Comparison of ENCODE assay signal across 24 cellular contexts in the genomic region with DNA sequence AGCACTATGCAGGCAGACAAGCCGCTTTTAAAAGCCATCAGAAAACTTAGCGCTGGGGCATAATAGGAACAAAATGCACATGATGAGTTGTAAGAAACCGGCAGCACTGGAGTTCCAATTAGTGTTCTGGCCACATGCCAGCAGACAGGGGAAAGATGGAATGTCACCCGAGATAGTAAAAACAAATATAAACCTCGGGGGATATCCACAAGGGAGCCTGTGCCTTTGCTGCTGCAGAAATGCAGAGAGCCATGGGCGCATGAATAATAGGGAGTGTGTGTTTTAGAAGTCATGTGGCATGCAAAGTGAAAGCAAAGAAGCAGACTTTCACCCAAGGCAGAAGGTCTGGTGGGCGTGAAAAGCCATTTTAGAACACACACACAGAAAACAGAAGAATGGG. TPM values are rescaled to one million over a fixed set of nuclear protein-coding genes. Genes with fewer than 3 reads are reported as not detected.
DNase-seq lines count a peak whose midpoint lies in the region; ATAC-seq, FAIRE-seq and TF ChIP-seq lines count a peak whose summit lies in the region.
"Had no signal": no experiment of that assay in that cellular context is flagged by ENCODE, and none has a peak within 500 bp of the region (broad histone marks: within the 10 kb centered on the region; RNA-seq: fewer than 3 reads in every experiment).

No MANE protein-coding gene starts in this region.

- H3K27me3 ChIP-seq in K562 (ENCODE audit: control insufficient read depth in 2 of 2, insufficient read depth in 2 of 2, low read length in 2 of 2) (no peaks in the 10 kb centered on the region), endodermal cell (ENCODE audit: control insufficient read depth, insufficient read depth, low read length, poor library complexity, severe bottlenecking) (no peaks in the 10 kb centered on the region)
- H3K27me3 ChIP-seq: neural progenitor cell had no signal

- H3K27ac Mint-ChIP-seq in osteocyte (ENCODE audit: unreplicated experiment) (peak overlapping the region; percentile 32), endodermal cell (no peak overlapping the region)
- H3K27ac Mint-ChIP-seq: activated T-cell treated with anti-CD3 and anti-CD28 coated beads, Interleukin-2, amount 50 U/mL, for 24 hours; neural progenitor cell; T-helper 2 cell treated with Interferon-gamma antibody and Interleukin-4, amounts not matched to agents 5 μg/mL and 100 μg/mL, for 36 hours had no signal

- intact Hi-C loops in K562 (cut with micrococcal nuclease): no loop called here

- ATAC-seq in K562: no peak
- no peak for ATAC-seq in GM19035 (IDR thresholded peaks at IDR 0.05; ENCODE audit: unreplicated experiment)
- ATAC-seq: lower lobe of right lung had no signal

- H3K36me3 ChIP-seq in K562 (ENCODE audit: control insufficient read depth, insufficient read depth, low read length) (no peaks in the 10 kb centered on the region), endodermal cell (ENCODE audit: control insufficient read depth, insufficient read depth, low read length) (no peaks in the 10 kb centered on the region)
- H3K36me3 ChIP-seq: lower lobe of right lung, neural progenitor cell, tibial nerve had no signal

- no peak overlapping the region for H3K4me2 ChIP-seq in K562 (ENCODE audit: insufficient read depth, low read length)
- H3K4me2 ChIP-seq: KMS-11, neural progenitor cell had no signal

- H3K79me2 ChIP-seq in K562 (ENCODE audit: control insufficient read depth, insufficient read depth, low read length): no peaks in the 10 kb centered on the region

- TF ChIP-seq CTCF in K562 (IDR thresholded peaks at IDR 0.05 in 2 of 3, conservative IDR thresholded peaks at IDR 0.05 in 1 of 3; ENCODE audit: insufficient read depth in 2 of 3, low read depth in 1 of 3, low read length in 3 of 3): no peak
- TF ChIP-seq CTCF in osteocyte (IDR thresholded peaks at IDR 0.05): no peak
- no peak for TF ChIP-seq CTCF in endodermal cell (conservative IDR thresholded peaks at IDR 0.05)

- TF ChIP-seq RAD21 in K562 (CRISPR knock-in tag; conservative IDR thresholded peaks at IDR 0.05 in 1 of 2, IDR thresholded peaks at IDR 0.05 in 1 of 2): no peak

- POLR2A ChIA-PET in K562 (lab: Yijun Ruan, JAX): no interaction called here

- H3K9me1 ChIP-seq in K562 (ENCODE audit: control insufficient read depth, insufficient read depth, low read length): no peaks in the 10 kb centered on the region

- peak; percentile 6 for DNase-seq in NCI-H1436 (lab: John Stamatoyannopoulos, UW)
- no peak for DNase-seq in NCI-H1436 treated with DMSO at 0.1 percent for 48 hours (lab: John Stamatoyannopoulos, UW)
- DNase-seq in M059J (ENCODE audit: low read depth): peak; percentile 44
- DNase-seq in K562 (ENCODE audit: extremely low read depth in 1 of 4, low spot score in 3 of 4): peak in 1 of 4 experiments; percentile 47
- DNase-seq in osteocyte (ENCODE audit: extremely low spot score, unreplicated experiment): no peak
- no peak for DNase-seq in NCI-H524 (lab: John Stamatoyannopoulos, UW)
- DNase-seq in endodermal cell: no peak
- DNase-seq: 8988T; activated CD4-positive, alpha-beta T cell treated with anti-CD3 and anti-CD28 coated beads for 4 hours; activated T-cell treated with anti-CD3 and anti-CD28 coated beads, Interleukin-2, amount 50 U/mL, for 24 hours; caudate nucleus; CD4-positive, alpha-beta memory T cell; DMS53; GOT3; lower lobe of right lung; MV-4-11; NCI-H187 treated with DMSO at 0.1 percent for 48 hours; posterior cingulate gyrus had no signal

- no peaks in the 10 kb centered on the region for H4K20me1 ChIP-seq in K562 (replicated peaks; ENCODE audit: control insufficient read depth, insufficient read depth, low read length)

- H3K36me3 Mint-ChIP-seq in osteocyte (ENCODE audit: unreplicated experiment): peaks cover 3% of the 10 kb centered on the region
- H3K36me3 Mint-ChIP-seq in endodermal cell (ENCODE audit: low read depth): no peaks in the 10 kb centered on the region
- H3K36me3 Mint-ChIP-seq: CD4-positive, alpha-beta memory T cell; neural progenitor cell had no signal

- H3K4me1 Mint-ChIP-seq in osteocyte (ENCODE audit: unreplicated experiment) (peaks cover 14% of the 10 kb centered on the region), endodermal cell (peaks cover 15% of the 10 kb centered on the region)
- H3K4me1 Mint-ChIP-seq: CD4-positive, alpha-beta memory T cell; neural progenitor cell had no signal

- no peaks in the 10 kb centered on the region for H3K9me3 ChIP-seq in K562 (replicated peaks; ENCODE audit: control insufficient read depth, insufficient read depth, low read depth, low read length)
- H3K9me3 ChIP-seq in endodermal cell (ENCODE audit: control insufficient read depth, low read length): no peaks in the 10 kb centered on the region
- H3K9me3 ChIP-seq: lower lobe of right lung, tibial nerve had no signal

- no peaks in the 10 kb centered on the region for H3K27me3 Mint-ChIP-seq in osteocyte (ENCODE audit: unreplicated experiment)
- H3K27me3 Mint-ChIP-seq in endodermal cell (ENCODE audit: insufficient read depth): no peaks in the 10 kb centered on the region
- H3K27me3 Mint-ChIP-seq: CD4-positive, alpha-beta memory T cell had no signal

- H2AFZ ChIP-seq in K562 (ENCODE audit: low read depth, low read length): no peak overlapping the region
- H2AFZ ChIP-seq: neural progenitor cell had no signal

- 8% methylated on average over 7 of the region's 7 CpGs for WGBS in K562 (ENCODE audit: insufficient coverage, low coverage, missing lambda C conversion rate)
- 69 to 100% methylated on average over 3 to 6 of the region's 7 CpGs for WGBS in endodermal cell (ENCODE audit: insufficient coverage in 1 of 2, insufficient read length in 1 of 2), 2 experiments

- in situ Hi-C loops in K562 (cut with MboI): no loop called here

- H3K4me1 ChIP-seq in K562 (replicated peaks in 1 of 2; ENCODE audit: control insufficient read depth in 2 of 2, insufficient read depth in 2 of 2, low read length in 2 of 2) (no peaks in the 10 kb centered on the region; a peak in 2 of 5 replicates), endodermal cell (ENCODE audit: control insufficient read depth, insufficient read depth, low read length) (no peaks in the 10 kb centered on the region)
- H3K4me1 ChIP-seq: lower lobe of right lung, neural progenitor cell, tibial nerve had no signal

- no peak for TF ChIP-seq EP300 in K562 (IDR thresholded peaks at IDR 0.05; ENCODE audit: low read length)

- no peak for TF ChIP-seq POLR2A in K562 (conservative IDR thresholded peaks at IDR 0.05)

- CTCF ChIA-PET in K562 (lab: Yijun Ruan, JAX; ENCODE audit: low intra/inter-chr PET ratio): no interaction called here

- no peak overlapping the region for H3K4me3 ChIP-seq in K562
- no peak overlapping the region for H3K4me3 ChIP-seq in endodermal cell (ENCODE audit: low read length)
- H3K4me3 ChIP-seq: lower lobe of right lung, neural progenitor cell, tibial nerve had no signal

- no TSS peak for BruUV-seq in K562 (replicated peaks; lab: Mats Ljungman, UMichigan)

- H3K4me3 Mint-ChIP-seq in osteocyte (ENCODE audit: unreplicated experiment) (no peak overlapping the region), endodermal cell (no peak overlapping the region)
- H3K4me3 Mint-ChIP-seq: activated T-cell treated with anti-CD3 and anti-CD28 coated beads, Interleukin-2, amount 50 U/mL, for 24 hours; CD4-positive, alpha-beta memory T cell; neural progenitor cell; T-helper 2 cell treated with Interferon-gamma antibody and Interleukin-4, amounts not matched to agents 5 μg/mL and 100 μg/mL, for 36 hours had no signal

- no peak for FAIRE-seq in K562 (lab: Jason Lieb, UNC)

- H3K27ac ChIP-seq in K562 (ENCODE audit: extremely low read depth, low read depth, low read length) (no peak overlapping the region), endodermal cell (ENCODE audit: low read depth, low read length) (no peak overlapping the region)
- H3K27ac ChIP-seq: KMS-11, lower lobe of right lung, neural progenitor cell, RWPE1, tibial nerve had no signal

- H3K9ac ChIP-seq in K562 (ENCODE audit: insufficient read depth in 1 of 2, low read depth in 2 of 2, low read length in 2 of 2) (no peak overlapping the region), endodermal cell (ENCODE audit: extremely low read depth, low read length, poor library complexity, severe bottlenecking) (no peak overlapping the region)
- H3K9ac ChIP-seq: KMS-11, neural progenitor cell had no signal

- H3K9me3 Mint-ChIP-seq in osteocyte (ENCODE audit: unreplicated experiment) (peaks cover 4% of the 10 kb centered on the region), endodermal cell (peaks cover 48% of the 10 kb centered on the region)
- H3K9me3 Mint-ChIP-seq: activated T-cell treated with anti-CD3 and anti-CD28 coated beads, Interleukin-2, amount 50 U/mL, for 24 hours; CD4-positive, alpha-beta memory T cell; neural progenitor cell; T-helper 2 cell treated with Interferon-gamma antibody and Interleukin-4, amounts not matched to agents 5 μg/mL and 100 μg/mL, for 36 hours had no signal

RNA-seq across cellular contexts. Expression of a gene that starts 19.1 kb away (rescaled TPM):
- 3.8 and 8.6 TPM in 2 replicates for total RNA-seq in M059J (2014; rRNA removed; shearing (Covaris generic))
- 0.95 and 1.5 TPM in 2 replicates for total RNA-seq in K562 (2011; cell fraction: chromatin; rRNA removed; ENCODE audit: low replicate concordance)
- total RNA-seq in K562 (2011; cell fraction: nucleolus; rRNA removed): 0.33 and 0.53 TPM in 2 replicates
- 0.88 and 2.1 TPM in 2 replicates for total RNA-seq in K562 (2011; cell fraction: nucleoplasm; rRNA removed)
- total RNA-seq in K562 (2014; rRNA removed) (0.50 and 0.78 TPM in 2 replicates), K562 (2014; rRNA removed; fragmentation: Illumina TruSeq; extraction: Trizol) (1.3 and 1.5 TPM in 2 replicates), K562 (2015; rRNA removed; fragmentation: Illumina TruSeq; extraction: Trizol) (1.4 and 1.9 TPM in 2 replicates), K562 (2021) (1.1 and 1.8 TPM in 2 replicates), osteocyte (4.9 and 5.6 TPM in 2 replicates), endodermal cell (10 to 100 TPM in 1 of 2 donors, 1 to 10 TPM in 1; 7.4 to 16.4 TPM)
- polyA plus RNA-seq in K562 (2011; rRNA removed) (0.24 and 0.96 TPM in 2 replicates), K562 (2014; fragmentation: Illumina TruSeq; extraction: Trizol) (1.1 and 1.2 TPM in 2 replicates), K562 (2014; fragmentation: Nextera tagmentation; extraction: Ambion mirVana) (1 to 10 TPM in 1 of 2 experiments, under 1 TPM in 1; 0.63 to 1.1 TPM), K562 (2014; rRNA removed) (0.66 and 0.77 TPM in 2 replicates)
- 0.16 and 0.18 TPM in 2 replicates for polyA plus RNA-seq in K562 (2011; cell fraction: cytosol; rRNA removed)
- polyA plus RNA-seq in K562 (2011; cell fraction: nucleus; rRNA removed): 0.10 and 0.41 TPM in 2 replicates
- polyA plus RNA-seq in K562 (2012): 1.3 and 1.4 TPM in 2 replicates
- 1.1 and 1.9 TPM in 2 replicates for polyA minus RNA-seq in K562 (2011; rRNA and poly(A)+ RNA removed)
- polyA minus RNA-seq in K562 (2011; cell fraction: cytosol; rRNA and poly(A)+ RNA removed): 2.2 and 4.5 TPM in 2 replicates
- polyA minus RNA-seq in K562 (2011; cell fraction: nucleus; rRNA and poly(A)+ RNA removed): 0.11 and 0.27 TPM in 2 replicates
- polyA plus RNA-seq in endodermal cell (2013, experiment 1 of 2): 12.7 TPM
- 9.7 TPM for polyA plus RNA-seq in endodermal cell (2013, experiment 2 of 2)

RNA-seq across cellular contexts. Expression of a gene that starts 27.4 kb away (rescaled TPM):
- total RNA-seq in M059J (2014; rRNA removed; shearing (Covaris generic)): 9.3 and 22.3 TPM in 2 replicates
- total RNA-seq in K562 (2011; cell fraction: chromatin; rRNA removed; ENCODE audit: low replicate concordance): 0.60 and 0.72 TPM in 2 replicates
- total RNA-seq in K562 (2011; cell fraction: nucleolus; rRNA removed): 0.53 and 0.67 TPM in 2 replicates
- 0.95 and 1.3 TPM in 2 replicates for total RNA-seq in K562 (2011; cell fraction: nucleoplasm; rRNA removed)
- 2.1 and 2.7 TPM in 2 replicates for total RNA-seq in K562 (2014; rRNA removed)
- total RNA-seq in K562 (2014; rRNA removed; fragmentation: Illumina TruSeq; extraction: Trizol): 3.3 TPM in 2 replicates
- total RNA-seq in K562 (2015; rRNA removed; fragmentation: Illumina TruSeq; extraction: Trizol): 2.6 and 3.0 TPM in 2 replicates
- 1.7 and 2.2 TPM in 2 replicates for total RNA-seq in K562 (2021)
- 0.61 and 1.6 TPM in 2 replicates for polyA plus RNA-seq in K562 (2011; rRNA removed)
- 0.22 and 0.67 TPM in 2 replicates for polyA plus RNA-seq in K562 (2011; cell fraction: cytosol; rRNA removed)
- 0.28 and 0.38 TPM in 2 replicates for polyA plus RNA-seq in K562 (2011; cell fraction: nucleus; rRNA removed)
- 2.8 and 5.1 TPM in 2 replicates for polyA plus RNA-seq in K562 (2012)
- 2.3 TPM in 2 replicates for polyA plus RNA-seq in K562 (2014; fragmentation: Illumina TruSeq; extraction: Trizol)
- polyA plus RNA-seq in K562 (2014; fragmentation: Nextera tagmentation; extraction: Ambion mirVana): 1 to 10 TPM; 1.2 to 1.6 TPM
- polyA plus RNA-seq in K562 (2014; rRNA removed): 1.4 and 2.4 TPM in 2 replicates
- 1.8 and 2.3 TPM in 2 replicates for polyA minus RNA-seq in K562 (2011; rRNA and poly(A)+ RNA removed)
- polyA minus RNA-seq in K562 (2011; cell fraction: cytosol; rRNA and poly(A)+ RNA removed): 0.86 TPM in 1 of 2 replicates, not detected in the other
- 0.33 and 0.40 TPM in 2 replicates for polyA minus RNA-seq in K562 (2011; cell fraction: nucleus; rRNA and poly(A)+ RNA removed)
- total RNA-seq in osteocyte: 10.6 and 11.0 TPM in 2 replicates
- 10 to 100 TPM; 12.9 to 20.8 TPM for total RNA-seq in endodermal cell
- polyA plus RNA-seq in endodermal cell (2013, experiment 1 of 2): 19.1 TPM
- polyA plus RNA-seq in endodermal cell (2013, experiment 2 of 2): 16.2 TPM

Comparison
In these comparisons a context has a peak if more than half of its experiments do, and no peak if none do; other contexts are left out.
1. DNase-seq: peak in NCI-H1436 (single experiment) and M059J (single experiment); none in NCI-H1436 treated with DMSO at 0.1 percent for 48 hours (single experiment), osteocyte (single experiment), NCI-H524 (0 of 2) and endodermal cell (single experiment).